ENCODE assay signal across 11 cellular contexts in the genomic region with DNA sequence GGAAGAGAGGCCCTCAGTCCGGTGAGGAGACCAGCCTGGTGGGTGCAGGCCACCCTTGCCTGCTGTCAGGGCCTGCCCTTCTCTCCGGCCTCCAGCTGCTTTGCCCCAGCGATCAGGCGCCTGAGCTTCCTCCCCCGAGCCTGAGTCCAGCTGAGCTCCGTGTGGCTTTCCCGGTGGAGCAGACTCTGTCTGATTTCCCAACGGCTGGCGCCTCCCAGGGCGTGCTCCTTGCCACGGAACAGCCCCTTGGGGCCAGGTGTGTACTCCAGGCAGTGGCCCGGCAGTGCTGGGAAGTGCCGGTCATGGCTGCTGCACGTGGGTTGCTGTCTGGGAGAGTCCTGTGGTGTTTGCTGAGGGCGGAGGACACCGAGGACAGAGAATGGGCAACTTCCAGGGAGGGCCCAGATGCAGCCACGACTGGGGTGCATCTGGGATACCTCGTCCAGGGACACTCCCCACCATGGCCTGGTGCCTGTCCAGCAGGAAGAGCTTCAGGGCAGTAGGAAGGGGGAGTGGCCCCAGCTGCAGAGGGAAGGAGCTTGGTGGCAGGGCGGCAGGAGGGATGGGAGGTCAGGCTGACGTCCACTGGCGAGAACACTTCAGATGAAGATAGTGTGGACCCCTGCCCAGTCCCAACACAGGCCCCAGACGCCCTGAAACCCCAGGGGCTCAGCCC. TPM values are rescaled to one million over a fixed set of nuclear protein-coding genes. Genes with fewer than 3 reads are reported as not detected.
DNase-seq lines count a peak whose midpoint lies in the region; ATAC-seq and TF ChIP-seq lines count a peak whose summit lies in the region.
"Had no signal": no experiment of that assay in that cellular context is flagged by ENCODE, and none has a peak within 500 bp of the region (broad histone marks: within the 10 kb centered on the region; RNA-seq: fewer than 3 reads in every experiment).

No MANE protein-coding gene starts in this region.

- no peak overlapping the region for H3K9ac ChIP-seq in neural progenitor cell

- H3K36me3 Mint-ChIP-seq in neural progenitor cell, result no peaks in the 10 kb centered on the region
- no peaks in the 10 kb centered on the region for H3K36me3 Mint-ChIP-seq in activated naive CD4-positive, alpha-beta T cell treated with anti-CD3 and anti-CD28 coated beads, Interleukin-2, amount 10 ng/mL, durations not matched to agents 7 days and 5 days

- TF ChIP-seq CTCF in Peyer's patch (IDR thresholded peaks at IDR 0.05) (peak in 1 of 6 experiments; percentile 22), neural progenitor cell (IDR thresholded peaks at IDR 0.05) (no peak)

- no peak overlapping the region for H3K27ac Mint-ChIP-seq in neural progenitor cell
- no peak overlapping the region for H3K27ac Mint-ChIP-seq in activated naive CD4-positive, alpha-beta T cell treated with anti-CD3 and anti-CD28 coated beads, Interleukin-2, amount 10 ng/mL, durations not matched to agents 7 days and 5 days

- H3K4me1 ChIP-seq in Peyer's patch (peaks cover 11 to 50% (median 30%) of the 10 kb centered on the region in 4 donors), neural progenitor cell (peaks cover 13% of the 10 kb centered on the region)

- H3K36me3 ChIP-seq in Peyer's patch, result no peaks in the 10 kb centered on the region
- no peaks in the 10 kb centered on the region for H3K36me3 ChIP-seq in neural progenitor cell

- no peaks in the 10 kb centered on the region for H3K27me3 ChIP-seq in Peyer's patch
- H3K27me3 ChIP-seq in neural progenitor cell, result no peaks in the 10 kb centered on the region

- ATAC-seq in left ventricle myocardium superior, result peak; percentile 5

- intact Hi-C loops in left ventricle myocardium superior (cut with micrococcal nuclease), result no loop called here

- H3K27ac ChIP-seq in Peyer's patch, result peak overlapping the region in 3 of 4 donors; percentile 32 to 83 (median 76)
- H3K27ac ChIP-seq in skin epidermis, result peak overlapping the region in 18 of 21 experiments; percentile 18 to 87 (median 62)
- H3K27ac ChIP-seq in neural progenitor cell, result no peak overlapping the region

- H3K4me1 Mint-ChIP-seq in neural progenitor cell, result peaks cover 23% of the 10 kb centered on the region
- H3K4me1 Mint-ChIP-seq in activated naive CD4-positive, alpha-beta T cell treated with anti-CD3 and anti-CD28 coated beads, Interleukin-2, amount 10 ng/mL, durations not matched to agents 7 days and 5 days, result no peaks in the 10 kb centered on the region

- DNase-seq in DMS153 (lab: John Stamatoyannopoulos, UW) (peak; percentile 39), Peyer's patch (peak in 2 of 3 donors; percentile 82 to 85), left ventricle myocardium superior (peak; percentile 52), neural progenitor cell (ENCODE audit: low spot score) (no peak), NCI-H1105 treated with DMSO at 0.1 percent for 48 hours (lab: John Stamatoyannopoulos, UW) (no peak), dermis blood vessel endothelial cell (no peak)
- DNase-seq in activated naive CD4-positive, alpha-beta T cell treated with anti-CD3 and anti-CD28 coated beads, Interleukin-2, amount 10 ng/mL, durations not matched to agents 7 days and 5 days, result no peak
- DNase-seq: activated naive CD4-positive, alpha-beta T cell; effector CD8-positive, alpha-beta T cell; occipital lobe had no signal

- no peak overlapping the region for H3K4me2 ChIP-seq in neural progenitor cell

- H4K20me1 ChIP-seq in neural progenitor cell (ENCODE audit: low read depth), result no peaks in the 10 kb centered on the region

- H3K4me3 Mint-ChIP-seq in neural progenitor cell, result no peak overlapping the region
- H3K4me3 Mint-ChIP-seq in activated naive CD4-positive, alpha-beta T cell treated with anti-CD3 and anti-CD28 coated beads, Interleukin-2, amount 10 ng/mL, durations not matched to agents 7 days and 5 days, result no peak overlapping the region

- H3F3A ChIP-seq in neural progenitor cell (ENCODE audit: low read depth), result no peaks in the 10 kb centered on the region

- peaks cover 6% of the 10 kb centered on the region for H3K9me3 Mint-ChIP-seq in neural progenitor cell
- no peaks in the 10 kb centered on the region for H3K9me3 Mint-ChIP-seq in activated naive CD4-positive, alpha-beta T cell treated with anti-CD3 and anti-CD28 coated beads, Interleukin-2, amount 10 ng/mL, durations not matched to agents 7 days and 5 days

- H3K9me3 ChIP-seq in Peyer's patch (no peaks in the 10 kb centered on the region), neural progenitor cell (ENCODE audit: low read depth) (no peaks in the 10 kb centered on the region)

- H3K79me2 ChIP-seq in neural progenitor cell (ENCODE audit: low read depth), result no peaks in the 10 kb centered on the region

- peak in 1 of 2 donors; percentile 81 for TF ChIP-seq POLR2A in Peyer's patch (IDR thresholded peaks at IDR 0.05)

- H3K4me3 ChIP-seq in Peyer's patch (no peak overlapping the region), skin epidermis (no peak overlapping the region), neural progenitor cell (no peak overlapping the region)

- CTCF ChIA-PET in activated naive CD4-positive, alpha-beta T cell treated with anti-CD3 and anti-CD28 coated beads, Interleukin-2, amount 10 ng/mL, durations not matched to agents 7 days and 5 days (lab: Charles Lee), result no interaction called here

- H3K27me3 Mint-ChIP-seq in neural progenitor cell (ENCODE audit: insufficient read depth, low read depth), result peaks cover 5% of the 10 kb centered on the region
- H3K27me3 Mint-ChIP-seq in activated naive CD4-positive, alpha-beta T cell treated with anti-CD3 and anti-CD28 coated beads, Interleukin-2, amount 10 ng/mL, durations not matched to agents 7 days and 5 days, result peaks cover 82% of the 10 kb centered on the region

- no peak overlapping the region for H2AFZ ChIP-seq in neural progenitor cell (replicated peaks)

RNA-seq across cellular contexts. Expression of a gene that starts 22.5 kb away (rescaled TPM):
- total RNA-seq in Peyer's patch (100 to 1,000 TPM in 3 of 4 donors, 10 to 100 TPM in 1; 73.4 to 170 (median 117) TPM), left ventricle myocardium superior (68.4 TPM), neural progenitor cell (ENCODE audit: low replicate concordance) (3.6 and 12.9 TPM in 2 replicates), dermis blood vessel endothelial cell (80.6 and 85.3 TPM in 2 replicates)

Comparison
In these comparisons a context has a peak if more than half of its experiments do, and no peak if none do; other contexts are left out.
1. DNase-seq: peak in DMS153 (single experiment), Peyer's patch (2 of 3) and left ventricle myocardium superior (single experiment); none in neural progenitor cell (single experiment), NCI-H1105 treated with DMSO at 0.1 percent for 48 hours (single experiment), activated naive CD4-positive, alpha-beta T cell treated with anti-CD3 and anti-CD28 coated beads, Interleukin-2, amount 10 ng/mL, durations not matched to agents 7 days and 5 days (single experiment) and dermis blood vessel endothelial cell (single experiment).